Comparison of ENCODE assay signal across 16 cellular contexts in the genomic region with DNA sequence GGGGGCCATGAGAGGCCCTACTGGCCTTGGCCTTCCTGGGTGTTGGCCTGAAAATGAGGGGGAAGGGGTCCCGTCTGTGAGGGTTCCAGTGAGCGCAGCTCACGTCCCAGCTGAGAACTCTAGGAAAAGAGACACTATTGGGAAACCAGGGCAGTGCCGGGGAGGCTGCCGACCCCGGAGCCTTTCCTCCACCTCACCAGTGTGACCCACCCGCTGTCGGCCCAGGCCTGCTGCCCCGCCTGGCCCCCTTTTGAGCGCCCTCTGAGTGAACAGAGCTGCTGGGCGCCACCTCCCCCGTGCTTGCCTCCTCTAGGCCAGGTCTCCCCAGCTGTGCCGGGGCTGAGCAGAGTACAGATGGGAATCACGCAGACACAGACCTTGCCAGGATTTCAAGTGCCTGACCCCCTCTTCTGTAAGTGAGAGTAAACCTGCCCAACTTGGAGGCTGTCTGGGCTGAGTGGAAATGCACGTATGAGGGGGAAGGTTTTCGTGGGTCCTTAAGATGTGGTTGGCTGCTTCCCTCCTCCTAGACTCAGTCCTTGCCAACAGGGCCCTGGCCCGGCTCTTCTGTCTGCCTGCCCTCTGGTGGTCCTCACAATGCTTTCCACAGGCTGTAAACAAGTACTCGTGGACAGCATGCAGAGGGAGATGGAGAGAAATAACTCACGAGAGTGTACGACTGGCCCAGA. TPM values are rescaled to one million over a fixed set of nuclear protein-coding genes. Genes with fewer than 3 reads are reported as not detected.
DNase-seq lines count a peak whose midpoint lies in the region; ATAC-seq and TF ChIP-seq lines count a peak whose summit lies in the region.
"Had no signal": no experiment of that assay in that cellular context is flagged by ENCODE, and none has a peak within 500 bp of the region (broad histone marks: within the 10 kb centered on the region; RNA-seq: fewer than 3 reads in every experiment).

No MANE protein-coding gene starts in this region.

- peak; percentile 33 to 46 for TF ChIP-seq CTCF in GM23338 (conservative IDR thresholded peaks at IDR 0.05; ENCODE audit: low read depth in 2 of 2)
- 0 out of 2 replicates have a peak, but pooled peaks have one; percentile 6 for TF ChIP-seq CTCF in WERI-Rb-1 (IDR thresholded peaks at IDR 0.05; ENCODE audit: low read depth, low read length)
- TF ChIP-seq CTCF in esophagus muscularis mucosa (IDR thresholded peaks at IDR 0.05), result no peak
- TF ChIP-seq CTCF in prostate gland (IDR thresholded peaks at IDR 0.05), result no peak

- DNase-seq in GM23338 (ENCODE audit: low spot score) (no peak), WERI-Rb-1 (no peak), esophagus muscularis mucosa (ENCODE audit: extremely low spot score) (no peak), prostate gland (ENCODE audit: low spot score) (no peak), COLO829 (ENCODE audit: low spot score) (no peak), cerebellar nuclear complex (lab: John Stamatoyannopoulos, UW) (no peak), NCI-H1436 treated with DMSO at 0.1 percent for 48 hours (lab: John Stamatoyannopoulos, UW) (no peak)
- DNase-seq in activated T-cell treated with anti-CD3 and anti-CD28 coated beads, Interleukin-2, amount 50 U/mL, for 24 hours, result no peak
- DNase-seq: MV-4-11; NCI-H446; stimulated activated CD8-positive, alpha-beta memory T cell treated with anti-CD3 and anti-CD28 coated beads, Interleukin-4, amount 100 ng/mL, for 48 hours; SW 1271 had no signal

- peak overlapping the region; percentile 39; the same call in 1 of the 2 replicates for H3K27ac Mint-ChIP-seq in GM23338
- no peak overlapping the region for H3K27ac Mint-ChIP-seq in activated T-cell treated with anti-CD3 and anti-CD28 coated beads, Interleukin-2, amount 50 U/mL, for 24 hours
- H3K27ac Mint-ChIP-seq: activated naive CD4-positive, alpha-beta T cell treated with anti-CD3 and anti-CD28 coated beads, Interleukin-2, amount 50 U/mL, for 24 hours had no signal

- H3K27me3 Mint-ChIP-seq in GM23338 (ENCODE audit: insufficient read depth, low read depth, poor library complexity), result peaks cover 16% of the 10 kb centered on the region
- H3K27me3 Mint-ChIP-seq in activated T-cell treated with anti-CD3 and anti-CD28 coated beads, Interleukin-2, amount 50 U/mL, for 24 hours, result peaks cover 11% of the 10 kb centered on the region
- H3K27me3 Mint-ChIP-seq: activated naive CD4-positive, alpha-beta T cell treated with anti-CD3 and anti-CD28 coated beads, Interleukin-2, amount 50 U/mL, for 24 hours had no signal

- H3K4me3 Mint-ChIP-seq in GM23338, result peak overlapping the region; percentile 29; the same call in 1 of the 3 replicates
- H3K4me3 Mint-ChIP-seq in activated T-cell treated with anti-CD3 and anti-CD28 coated beads, Interleukin-2, amount 50 U/mL, for 24 hours, result no peak overlapping the region
- H3K4me3 Mint-ChIP-seq: activated naive CD4-positive, alpha-beta T cell treated with anti-CD3 and anti-CD28 coated beads, Interleukin-2, amount 50 U/mL, for 24 hours had no signal

- no peak for TF ChIP-seq EP300 in esophagus muscularis mucosa (IDR thresholded peaks at IDR 0.05)

- intact Hi-C loops in esophagus muscularis mucosa (cut with DNase I) (no loop called here), prostate gland (cut with DNase I) (no loop called here)

- H3K9me3 Mint-ChIP-seq in GM23338, result no peaks in the 10 kb centered on the region
- H3K9me3 Mint-ChIP-seq in activated T-cell treated with anti-CD3 and anti-CD28 coated beads, Interleukin-2, amount 50 U/mL, for 24 hours, result no peaks in the 10 kb centered on the region
- H3K9me3 Mint-ChIP-seq: activated naive CD4-positive, alpha-beta T cell treated with anti-CD3 and anti-CD28 coated beads, Interleukin-2, amount 50 U/mL, for 24 hours had no signal

- no peaks in the 10 kb centered on the region for H3K9me2 ChIP-seq in GM23338 (ENCODE audit: insufficient read depth)

- H3K27ac ChIP-seq in GM23338 (ENCODE audit: low read depth) (no peak overlapping the region), WERI-Rb-1 (no peak overlapping the region), esophagus muscularis mucosa (replicated peaks in 1 of 4) (peak overlapping the region; percentile 76 to 93 (median 87)), prostate gland (peak overlapping the region; percentile 56 to 76)
- H3K27ac ChIP-seq: PC-9 had no signal

- H3K36me3 Mint-ChIP-seq in GM23338 (ENCODE audit: low read depth), result no peaks in the 10 kb centered on the region
- H3K36me3 Mint-ChIP-seq in activated T-cell treated with anti-CD3 and anti-CD28 coated beads, Interleukin-2, amount 50 U/mL, for 24 hours (ENCODE audit: low read depth), result no peaks in the 10 kb centered on the region
- H3K36me3 Mint-ChIP-seq: activated naive CD4-positive, alpha-beta T cell treated with anti-CD3 and anti-CD28 coated beads, Interleukin-2, amount 50 U/mL, for 24 hours had no signal

- TF ChIP-seq POLR2A in esophagus muscularis mucosa (IDR thresholded peaks at IDR 0.05; ENCODE audit: low read depth) (no peak), prostate gland (IDR thresholded peaks at IDR 0.05) (no peak)

- 81% methylated on average over 19 of the region's 20 CpGs for WGBS in esophagus muscularis mucosa
- WGBS in prostate gland, result 77% methylated on average over 20 of the region's 20 CpGs

- H3K36me3 ChIP-seq in GM23338 (ENCODE audit: insufficient read depth) (no peaks in the 10 kb centered on the region), WERI-Rb-1 (no peaks in the 10 kb centered on the region), esophagus muscularis mucosa (no peaks in the 10 kb centered on the region), prostate gland (no peaks in the 10 kb centered on the region)
- H3K36me3 ChIP-seq: vagina had no signal

- H3K27me3 ChIP-seq in GM23338 (ENCODE audit: insufficient read depth) (no peaks in the 10 kb centered on the region), WERI-Rb-1 (ENCODE audit: insufficient read depth, low read depth, severe bottlenecking) (no peaks in the 10 kb centered on the region), esophagus muscularis mucosa (peaks cover 0 to 32% (median 0%) of the 10 kb centered on the region in 4 donors), prostate gland (replicated peaks; ENCODE audit: insufficient read depth) (no peaks in the 10 kb centered on the region)
- H3K27me3 ChIP-seq: vagina had no signal

- no peaks in the 10 kb centered on the region; the same call in 1 of the 2 replicates for H4K20me1 ChIP-seq in GM23338 (replicated peaks; ENCODE audit: insufficient read depth)

- H3K4me3 ChIP-seq in GM23338 (no peak overlapping the region), WERI-Rb-1 (ENCODE audit: low read depth, low read length) (no peak overlapping the region), esophagus muscularis mucosa (peak overlapping the region in 2 of 4 donors; percentile 15 to 33), prostate gland (no peak overlapping the region)
- H3K4me3 ChIP-seq: GM12878, PC-9, vagina had no signal

- peaks cover 14% of the 10 kb centered on the region; the same call in 1 of the 2 replicates for H3K4me1 ChIP-seq in GM23338 (ENCODE audit: insufficient read depth)
- H3K4me1 ChIP-seq in esophagus muscularis mucosa, result peaks cover 15 to 30% (median 23%) of the 10 kb centered on the region in 4 donors
- H3K4me1 ChIP-seq in prostate gland (replicated peaks), result no peaks in the 10 kb centered on the region

- no peaks in the 10 kb centered on the region for H3K79me2 ChIP-seq in GM23338 (replicated peaks; ENCODE audit: insufficient read depth)

- no peak overlapping the region for H3K4me2 ChIP-seq in GM23338

- peak overlapping the region; percentile 99 for H2AFZ ChIP-seq in GM23338
- H2AFZ ChIP-seq: PC-9 had no signal

- H3K9me3 ChIP-seq in WERI-Rb-1 (ENCODE audit: severe bottlenecking) (no peaks in the 10 kb centered on the region), esophagus muscularis mucosa (no peaks in the 10 kb centered on the region), prostate gland (no peaks in the 10 kb centered on the region)
- H3K9me3 ChIP-seq: vagina had no signal

- H3K4me1 Mint-ChIP-seq in GM23338, result peaks cover 19% of the 10 kb centered on the region
- peaks cover 16% of the 10 kb centered on the region for H3K4me1 Mint-ChIP-seq in activated T-cell treated with anti-CD3 and anti-CD28 coated beads, Interleukin-2, amount 50 U/mL, for 24 hours (ENCODE audit: low read depth)

- ATAC-seq in GM23338, result peak; percentile 60
- ATAC-seq: GM12878 had no signal

- no peaks in the 10 kb centered on the region for H3F3A ChIP-seq in GM23338 (replicated peaks; ENCODE audit: low read depth)

TF ChIP-seq in GM23338, 12 proteins besides CTCF, POLR2A, EP300 and RAD21:
- no peak for TF ChIP-seq EZH2phosphoT487 (IDR thresholded peaks at IDR 0.05; ENCODE audit: unreplicated experiment)

RNA-seq across cellular contexts. Expression of gene ARHGEF4, which starts 17.3 kb away (rescaled TPM):
- 11.8 and 16.6 TPM in 2 replicates for total RNA-seq in GM23338 (2014; rRNA removed; shearing (Covaris generic))
- polyA plus RNA-seq in GM23338 (2016; fragmentation: Nextera tagmentation; extraction: Ambion mirVana), result 4.6 and 6.9 TPM in 2 replicates
- total RNA-seq in esophagus muscularis mucosa (10 to 100 TPM; 23.7 to 51.5 (median 37.1) TPM), prostate gland (10 to 100 TPM in 1 of 2 donors, 1 to 10 TPM in 1; 9.6 to 56.0 TPM)

Comparison
In these comparisons a context has a peak if more than half of its experiments do, and no peak if none do; other contexts are left out.
1. H3K27ac ChIP-seq: peak in esophagus muscularis mucosa (4 of 4) and prostate gland (2 of 2); none in GM23338 (single experiment) and WERI-Rb-1 (single experiment).
2. CTCF ChIP-seq: peak in GM23338 (2 of 2) and WERI-Rb-1 (single experiment); none in esophagus muscularis mucosa (0 of 3) and prostate gland (0 of 4).